ENCODE assay signal across 19 cellular contexts in genomic region chr5:151497391-151498002, GRCh38.
"Had no signal": no experiment of that assay in that cellular context is flagged by ENCODE, and none has a peak within 500 bp of the region (broad histone marks: within the 10 kb centered on the region; RNA-seq: fewer than 3 reads in every experiment).

No MANE protein-coding gene starts in this region.

- H3K27ac ChIP-seq: cardiac muscle cell, transverse colon had no signal

- H3K4me2 ChIP-seq: smooth muscle cell had no signal

- DNase-seq: activated CD4-positive, alpha-beta memory T cell treated with anti-CD3 and anti-CD28 coated beads, Interleukin-2, amount 10 ng/mL, durations not matched to agents 7 days and 5 days; activated CD4-positive, alpha-beta T cell treated with anti-CD3 and anti-CD28 coated beads for 4 hours; activated naive CD4-positive, alpha-beta T cell treated with anti-CD3 and anti-CD28 coated beads, Interleukin-2, amount 10 ng/mL, durations not matched to agents 7 days and 5 days; activated T-cell treated with anti-CD3 and anti-CD28 coated beads, Interleukin-2, amount 50 U/mL, for 24 hours; dorsolateral prefrontal cortex; erythroblast; hippocampal formation; kidney glomerular epithelial cell; mesenchymal stem cell; occipital lobe; right cardiac atrium; stimulated activated CD4-positive, alpha-beta T cell treated with anti-CD3 and anti-CD28 coated beads, Interleukin-4, amount 100 ng/mL, for 4 hours; stimulated activated CD8-positive, alpha-beta memory T cell treated with anti-CD3 and anti-CD28 coated beads, Interleukin-4, amount 100 ng/mL, for 48 hours; stimulated activated naive CD8-positive, alpha-beta T cell treated with anti-CD3 and anti-CD28 coated beads, Interleukin-15, Interleukin-2, amounts not matched to agents 100 U/mL and 50 U/mL, for 24 hours; T-helper 2 cell; transverse colon had no signal

- H3K9me3 ChIP-seq: transverse colon had no signal

- H3K4me3 ChIP-seq: cardiac muscle cell, dorsolateral prefrontal cortex, smooth muscle cell, transverse colon had no signal

- H3K4me1 ChIP-seq: transverse colon had no signal

- H3K27me3 ChIP-seq: cardiac muscle cell, dorsolateral prefrontal cortex, transverse colon had no signal

- ATAC-seq: natural killer cell treated with Interleukin-12 subunit alpha and Interleukin-12 subunit beta and Interleukin-15 and Interleukin-18, amount 100 ng/mL, for 72 hours; right cardiac atrium; stimulated activated naive CD8-positive, alpha-beta T cell treated with anti-CD3 and anti-CD28 coated beads, Interleukin-15, Interleukin-2, amounts not matched to agents 100 U/mL and 50 U/mL, for 24 hours had no signal

- H3K36me3 ChIP-seq: cardiac muscle cell, transverse colon had no signal
